In genomic region chr1:118272884-118273283, GRCh38 we compare ENCODE assay signal across 33 cellular contexts.
DNase-seq lines count a peak whose midpoint lies in the region; ATAC-seq, FAIRE-seq and TF ChIP-seq lines count a peak whose summit lies in the region.
"Had no signal": no experiment of that assay in that cellular context is flagged by ENCODE, and none has a peak within 500 bp of the region (broad histone marks: within the 10 kb centered on the region; RNA-seq: fewer than 3 reads in every experiment).

No MANE protein-coding gene starts in this region.

- WGBS in HepG2 (ENCODE audit: low lambda C conversion rate), result under 1% methylated on average over 5 of the region's 5 CpGs
- WGBS in right lobe of liver (ENCODE audit: insufficient coverage, low coverage, low lambda C conversion rate, missing lambda C conversion rate), result 29% methylated on average over 5 of the region's 5 CpGs
- 0% methylated on average over 5 of the region's 5 CpGs for WGBS in K562 (ENCODE audit: insufficient coverage, low coverage, missing lambda C conversion rate)

- intact Hi-C loops in HepG2 (cut with micrococcal nuclease; ENCODE audit: unreplicated experiment) (no loop called here), right lobe of liver (cut with DNase I) (no loop called here), K562 (cut with micrococcal nuclease) (no loop called here), breast epithelium (cut with DNase I; ENCODE audit: low total_unique reads) (no loop called here)

- no peak for TF ChIP-seq CTCF in HepG2 (CRISPR knock-in tag; IDR thresholded peaks at IDR 0.05)
- no peak for TF ChIP-seq CTCF in right lobe of liver (IDR thresholded peaks at IDR 0.05)
- no peak for TF ChIP-seq CTCF in HEK293 (tag by site-specific recombination; IDR thresholded peaks at IDR 0.05)
- TF ChIP-seq CTCF in K562 (IDR thresholded peaks at IDR 0.05 in 2 of 3, conservative IDR thresholded peaks at IDR 0.05 in 1 of 3; ENCODE audit: insufficient read depth in 2 of 3, low read depth in 1 of 3, low read length in 3 of 3), result no peak
- TF ChIP-seq CTCF in breast epithelium (IDR thresholded peaks at IDR 0.05), result no peak

- H3K9ac ChIP-seq in HepG2 (ENCODE audit: insufficient read depth, low read depth, low read length) (no peak overlapping the region), K562 (ENCODE audit: insufficient read depth in 1 of 2, low read depth in 2 of 2, low read length in 2 of 2) (no peak overlapping the region)
- H3K9ac ChIP-seq: BLaER1; BLaER1 treated with 17β-estradiol and CSF1 and Interleukin-3, amounts not matched to agents 10 nM and 100 nM had no signal

- no peak overlapping the region for H3K4me3 ChIP-seq in HepG2 (replicated peaks in 1 of 3; ENCODE audit: insufficient read depth in 1 of 3, low read depth in 2 of 3, low read length in 3 of 3)
- H3K4me3 ChIP-seq in right lobe of liver, result no peak overlapping the region
- no peak overlapping the region for H3K4me3 ChIP-seq in HEK293 (ENCODE audit: low read depth, low read length)
- H3K4me3 ChIP-seq in K562, result no peak overlapping the region
- no peak overlapping the region for H3K4me3 ChIP-seq in breast epithelium
- H3K4me3 ChIP-seq: A549; BLaER1; BLaER1 treated with 17β-estradiol and CSF1 and Interleukin-3, amounts not matched to agents 10 nM and 100 nM had no signal

- TF ChIP-seq EP300 in HepG2 (IDR thresholded peaks at IDR 0.05; ENCODE audit: low read depth in 2 of 2, low read length in 2 of 2) (no peak), HepG2 (CRISPR knock-in tag; IDR thresholded peaks at IDR 0.05; ENCODE audit: borderline replicate concordance) (no peak), K562 (IDR thresholded peaks at IDR 0.05; ENCODE audit: low read length) (no peak)

- no peaks in the 10 kb centered on the region for H3K36me3 ChIP-seq in HepG2 (replicated peaks in 1 of 2; ENCODE audit: control insufficient read depth in 1 of 2, insufficient read depth in 2 of 2, low read length in 2 of 2)
- no peaks in the 10 kb centered on the region for H3K36me3 ChIP-seq in right lobe of liver
- H3K36me3 ChIP-seq in HEK293 (ENCODE audit: control insufficient read depth in 2 of 2, insufficient read depth in 1 of 2, low read length in 2 of 2), result no peaks in the 10 kb centered on the region
- H3K36me3 ChIP-seq in K562 (ENCODE audit: control insufficient read depth, insufficient read depth, low read length), result no peaks in the 10 kb centered on the region
- H3K36me3 ChIP-seq in breast epithelium, result no peaks in the 10 kb centered on the region
- H3K36me3 ChIP-seq: BE2C; BLaER1; BLaER1 treated with 17β-estradiol and CSF1 and Interleukin-3, amounts not matched to agents 10 nM and 100 nM had no signal

- H3K4me1 ChIP-seq in HepG2 (ENCODE audit: insufficient read depth, low read length) (no peaks in the 10 kb centered on the region), right lobe of liver (no peaks in the 10 kb centered on the region), HEK293 (ENCODE audit: control insufficient read depth, insufficient read depth, low read length) (no peaks in the 10 kb centered on the region), K562 (replicated peaks in 1 of 2; ENCODE audit: control insufficient read depth in 2 of 2, insufficient read depth in 2 of 2, low read length in 2 of 2) (no peaks in the 10 kb centered on the region), breast epithelium (no peaks in the 10 kb centered on the region)
- H3K4me1 ChIP-seq: A549; BE2C; BLaER1; BLaER1 treated with 17β-estradiol and CSF1 and Interleukin-3, amounts not matched to agents 10 nM and 100 nM; Caco-2 had no signal

- H2AFZ ChIP-seq in HepG2 (ENCODE audit: low read length), result no peak overlapping the region
- no peak overlapping the region for H2AFZ ChIP-seq in K562 (ENCODE audit: low read depth, low read length)

- H4K20me1 ChIP-seq in HepG2 (ENCODE audit: insufficient read depth, low read length) (no peaks in the 10 kb centered on the region), K562 (replicated peaks; ENCODE audit: control insufficient read depth, insufficient read depth, low read length) (no peaks in the 10 kb centered on the region)
- H4K20me1 ChIP-seq: BLaER1; BLaER1 treated with 17β-estradiol and CSF1 and Interleukin-3, amounts not matched to agents 10 nM and 100 nM had no signal

- FAIRE-seq in HepG2 (lab: Jason Lieb, UNC) (no peak), K562 (lab: Jason Lieb, UNC) (no peak)
- FAIRE-seq: A204.1, A549, D721Med had no signal

- TF ChIP-seq POLR2A in HepG2 (IDR thresholded peaks at IDR 0.05; ENCODE audit: insufficient read depth in 1 of 2, low read depth in 2 of 2, low read length in 2 of 2) (no peak), right lobe of liver (IDR thresholded peaks at IDR 0.05) (no peak), K562 (conservative IDR thresholded peaks at IDR 0.05) (no peak), breast epithelium (IDR thresholded peaks at IDR 0.05) (no peak)

- no peaks in the 10 kb centered on the region for H3K9me3 ChIP-seq in HepG2 (ENCODE audit: low read length)
- no peaks in the 10 kb centered on the region for H3K9me3 ChIP-seq in right lobe of liver
- no peaks in the 10 kb centered on the region for H3K9me3 ChIP-seq in HEK293 (ENCODE audit: control insufficient read depth, insufficient read depth, low read depth, low read length)
- no peaks in the 10 kb centered on the region for H3K9me3 ChIP-seq in K562 (replicated peaks; ENCODE audit: control insufficient read depth, insufficient read depth, low read depth, low read length)
- no peaks in the 10 kb centered on the region for H3K9me3 ChIP-seq in breast epithelium
- H3K9me3 ChIP-seq: A549; BE2C; BLaER1; BLaER1 treated with 17β-estradiol and CSF1 and Interleukin-3, amounts not matched to agents 10 nM and 100 nM; Caco-2 had no signal

- in situ Hi-C loops in HepG2 (cut with HindIII; ENCODE audit: extremely low pct_ligation_motif_present, low pct_unique_long_range_greater_than_20kb), result no loop called here
- in situ Hi-C loops in K562 (cut with MboI), result no loop called here

- TF ChIP-seq RAD21 in HepG2 (CRISPR knock-in tag; IDR thresholded peaks at IDR 0.05) (no peak), K562 (CRISPR knock-in tag; conservative IDR thresholded peaks at IDR 0.05 in 1 of 2, IDR thresholded peaks at IDR 0.05 in 1 of 2) (no peak)

- H3K9me1 ChIP-seq in K562 (ENCODE audit: control insufficient read depth, insufficient read depth, low read length), result no peaks in the 10 kb centered on the region

- H3K79me2 ChIP-seq in HepG2 (ENCODE audit: insufficient read depth, low read length) (no peaks in the 10 kb centered on the region), K562 (ENCODE audit: control insufficient read depth, insufficient read depth, low read length) (no peaks in the 10 kb centered on the region)

- CTCF ChIA-PET in HepG2 (lab: Yijun Ruan, JAX; ENCODE audit: low intra/inter-chr PET ratio, low total read pairs), result no interaction called here
- CTCF ChIA-PET in HEK293 (lab: Yijun Ruan, JAX), result no interaction called here
- CTCF ChIA-PET in K562 (lab: Yijun Ruan, JAX; ENCODE audit: low intra/inter-chr PET ratio), result no interaction called here

- POLR2A ChIA-PET in HepG2 (lab: Yijun Ruan, JAX) (no interaction called here), HEK293 (lab: Yijun Ruan, JAX) (no interaction called here), K562 (lab: Yijun Ruan, JAX) (interaction anchor here (0.7 kb wide), 1 partner anchor 774 kb away, joined by 3 read pairs; no protein-coding TSS in a partner anchor)

- DNase-seq in HepG2 (ENCODE audit: low spot score) (no peak), right lobe of liver (no peak), K562 (ENCODE audit: extremely low read depth in 1 of 4, low spot score in 3 of 4) (no peak), NCI-H187 (lab: John Stamatoyannopoulos, UW) (no peak), breast epithelium (ENCODE audit: low spot score in 2 of 2) (no peak)
- DNase-seq: 8988T; ACHN; AML-193; BE2C; C1 segment of cervical spinal cord; Caco-2; Calu3; CD4-positive, alpha-beta memory T cell; CD4-positive, alpha-beta T cell; CD4-positive, CD25-positive, alpha-beta regulatory T cell; CD8-positive, alpha-beta memory T cell; CD8-positive, alpha-beta T cell; COR-L47; DMS 273 treated with DMSO at 0.1 percent for 48 hours; DMS153; DMS53; DMS79; DMS79 treated with DMSO at 0.1 percent for 48 hours; DND-41; EL had no signal

- H3K27ac ChIP-seq in HepG2 (ENCODE audit: extremely low read length, insufficient read depth, low read length) (no peak overlapping the region), right lobe of liver (no peak overlapping the region), HEK293 (ENCODE audit: extremely low read depth, low read depth, low read length) (no peak overlapping the region), K562 (ENCODE audit: extremely low read depth, low read depth, low read length) (no peak overlapping the region), breast epithelium (no peak overlapping the region)
- H3K27ac ChIP-seq: 22Rv1; A549; BLaER1; BLaER1 treated with 17β-estradiol and CSF1 and Interleukin-3, amounts not matched to agents 10 nM and 100 nM; C4-2B had no signal

- no peaks in the 10 kb centered on the region for H3K27me3 ChIP-seq in HepG2 (ENCODE audit: control insufficient read depth in 1 of 2, insufficient read depth in 2 of 2, low read length in 2 of 2)
- no peaks in the 10 kb centered on the region for H3K27me3 ChIP-seq in right lobe of liver
- H3K27me3 ChIP-seq in K562 (ENCODE audit: control insufficient read depth in 2 of 2, insufficient read depth in 2 of 2, low read length in 2 of 2), result no peaks in the 10 kb centered on the region
- H3K27me3 ChIP-seq in breast epithelium, result no peaks in the 10 kb centered on the region
- H3K27me3 ChIP-seq: BE2C; BLaER1; BLaER1 treated with 17β-estradiol and CSF1 and Interleukin-3, amounts not matched to agents 10 nM and 100 nM had no signal

- H3K4me2 ChIP-seq in HepG2 (ENCODE audit: low read depth, low read length) (no peak overlapping the region), K562 (ENCODE audit: insufficient read depth, low read length) (no peak overlapping the region)
- H3K4me2 ChIP-seq: A549; BLaER1; BLaER1 treated with 17β-estradiol and CSF1 and Interleukin-3, amounts not matched to agents 10 nM and 100 nM had no signal

- no TSS peak for BruUV-seq in HepG2 (replicated peaks; lab: Mats Ljungman, UMichigan)
- no TSS peak for BruUV-seq in K562 (replicated peaks; lab: Mats Ljungman, UMichigan)

- ATAC-seq in HepG2 (no peak), right lobe of liver (no peak), K562 (no peak)
- ATAC-seq: A549; CD8-positive, alpha-beta T cell had no signal

TF ChIP-seq in K562, 482 proteins besides CTCF, POLR2A, EP300 and RAD21 (continues in another document):
- no peak for TF ChIP-seq CEBPG (CRISPR knock-in tag; IDR thresholded peaks at IDR 0.05)
- TF ChIP-seq CEBPG (tag; conservative IDR thresholded peaks at IDR 0.05 in 1 of 2, IDR thresholded peaks at IDR 0.05 in 1 of 2), result peak; percentile 31 to 57; a peak in 3 of 4 replicates
- TF ChIP-seq, protein P1, sequence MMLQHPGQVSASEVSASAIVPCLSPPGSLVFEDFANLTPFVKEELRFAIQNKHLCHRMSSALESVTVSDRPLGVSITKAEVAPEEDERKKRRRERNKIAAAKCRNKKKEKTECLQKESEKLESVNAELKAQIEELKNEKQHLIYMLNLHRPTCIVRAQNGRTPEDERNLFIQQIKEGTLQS (IDR thresholded peaks at IDR 0.05), result peak; percentile 46; the same call in 1 of the 2 replicates
- TF ChIP-seq, protein P1 (CRISPR knock-in tag; conservative IDR thresholded peaks at IDR 0.05), result no peak

Comparison
In these comparisons a context has a peak if more than half of its experiments do, and no peak if none do; other contexts are left out.
1. Of the 241 proteins assayed by ChIP-seq in both HepG2 and K562: peak only in HepG2: none; only in K562: CEBPG; in both: none; in neither: 238; mixed calls (peak in some experiments, not most) for 2.